Comparison of ENCODE assay signal across 20 cellular contexts in the genomic region with DNA sequence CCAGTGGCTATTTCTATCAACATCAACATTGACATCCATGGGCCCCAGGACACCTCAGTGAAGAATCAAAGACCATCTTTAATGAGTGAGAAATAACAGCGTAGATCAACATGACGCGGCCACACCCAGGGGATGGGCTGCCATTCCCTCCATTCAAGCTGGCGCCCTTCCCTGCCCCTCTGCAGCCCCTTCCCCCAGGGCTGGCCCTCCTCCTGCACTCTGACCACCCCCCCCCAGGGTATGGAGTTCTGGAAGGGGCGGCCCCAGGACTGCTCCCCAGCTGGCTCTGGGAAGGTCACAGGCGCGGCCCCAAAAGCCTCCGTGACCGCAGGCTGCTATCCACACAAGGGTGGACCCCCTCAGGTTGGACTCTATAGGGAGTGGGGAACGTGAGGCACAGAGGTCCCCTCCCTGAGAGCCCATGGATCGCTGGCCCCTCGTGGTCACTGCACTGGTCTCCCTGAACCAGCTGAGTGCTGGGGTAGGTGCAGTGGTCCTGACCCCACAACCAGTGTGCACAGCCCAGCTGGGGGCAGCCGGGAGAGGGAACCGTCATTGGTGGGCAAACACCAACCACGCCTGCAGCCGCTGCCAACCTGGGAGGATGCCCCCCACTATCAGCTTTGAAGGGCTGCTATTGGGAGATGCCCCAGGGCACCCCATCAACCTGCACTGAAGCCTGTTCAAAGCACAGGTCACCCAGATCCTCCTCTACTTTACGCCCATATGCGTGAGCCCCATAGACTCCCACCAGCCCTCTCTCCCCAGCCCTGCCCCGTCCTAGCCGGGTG. TPM values are rescaled to one million over a fixed set of nuclear protein-coding genes. Genes with fewer than 3 reads are reported as not detected.
DNase-seq lines count a peak whose midpoint lies in the region; ATAC-seq and TF ChIP-seq lines count a peak whose summit lies in the region.
"Had no signal": no experiment of that assay in that cellular context is flagged by ENCODE, and none has a peak within 500 bp of the region (broad histone marks: within the 10 kb centered on the region; RNA-seq: fewer than 3 reads in every experiment).

No MANE protein-coding gene starts in this region.

- H2AK9ac ChIP-seq in IMR-90 (replicated peaks; ENCODE audit: low read depth, low read length, poor library complexity) = peak overlapping the region; percentile 92

- BruUV-seq in IMR-90 (replicated peaks; lab: Mats Ljungman, UMichigan) = no TSS peak

- H3K4me1 Mint-ChIP-seq in chondrocyte (ENCODE audit: low read depth) = peaks cover 40% of the 10 kb centered on the region
- H3K4me1 Mint-ChIP-seq: activated CD4-positive, alpha-beta T cell treated with anti-CD3 and anti-CD28 coated beads, Interleukin-2, amount 10 ng/mL, durations not matched to agents 24 days and 14 days; immature natural killer cell had no signal

- H3K9me1 ChIP-seq in IMR-90 (ENCODE audit: insufficient read depth, low read length) = peaks cover 9% of the 10 kb centered on the region; the same call in 1 of the 2 replicates

- ATAC-seq in IMR-90 (ENCODE audit: low read depth) (no peak), HG03378 (IDR thresholded peaks at IDR 0.05; ENCODE audit: unreplicated experiment) (no peak), HG03442 (IDR thresholded peaks at IDR 0.05; ENCODE audit: unreplicated experiment) (no peak)
- ATAC-seq: SK-N-SH treated with all-trans-retinoic acid at 6 μM for 48 hours had no signal

- POLR2A ChIA-PET in IMR-90 (lab: Charles Lee; ENCODE audit: unreplicated experiment) = no interaction called here

- no peak overlapping the region for H4K91ac ChIP-seq in IMR-90 (ENCODE audit: insufficient read depth, low read depth, low read length)

- H3K23ac ChIP-seq in IMR-90 (ENCODE audit: low read depth, low read length) (no peak overlapping the region), mesendoderm (ENCODE audit: low read length) (no peak overlapping the region)

- no peak overlapping the region for H3K27ac ChIP-seq in IMR-90 (ENCODE audit: insufficient read depth, low read length)
- H3K27ac ChIP-seq in mucosa of rectum (ENCODE audit: low read depth in 2 of 2, low read length in 2 of 2) = peak overlapping the region; percentile 52 to 66
- no peak overlapping the region for H3K27ac ChIP-seq in smooth muscle cell (ENCODE audit: low read depth)
- no peak overlapping the region for H3K27ac ChIP-seq in mesendoderm (ENCODE audit: low read depth, low read length)

- 100% methylated on average over 2 of the region's 20 CpGs; no CpG with 5 or more reads in 1 of the 2 experiments for WGBS in IMR-90 (ENCODE audit: extremely low coverage in 2 of 2, insufficient read length in 1 of 2), 2 experiments
- 95% methylated on average over 18 of the region's 20 CpGs for WGBS in smooth muscle cell (ENCODE audit: low lambda C conversion rate)
- whole genome bisulfite sequencing in mesendoderm (ENCODE audit: extremely low coverage, insufficient coverage, low lambda C conversion rate) = no CpG with 5 or more reads among the region's 20 CpGs

- H3K79me2 ChIP-seq in smooth muscle cell (ENCODE audit: low read depth) = no peaks in the 10 kb centered on the region
- no peaks in the 10 kb centered on the region for H3K79me2 ChIP-seq in mesendoderm (ENCODE audit: control insufficient read depth, insufficient read depth, low read length)

- H4K5ac ChIP-seq in IMR-90 (ENCODE audit: low read depth, low read length) = no peak overlapping the region
- no peak overlapping the region for H4K5ac ChIP-seq in mesendoderm (ENCODE audit: low read length)

- intact Hi-C loops in IMR-90 (cut with micrococcal nuclease) = no loop called here

- dilution Hi-C loops in IMR-90 (cut with HindIII; ENCODE audit: low sequenced_read_pairs, unreplicated experiment) = no loop called here

- no peaks in the 10 kb centered on the region for H3K9me3 Mint-ChIP-seq in chondrocyte (ENCODE audit: low read depth)
- H3K9me3 Mint-ChIP-seq: activated CD4-positive, alpha-beta T cell treated with anti-CD3 and anti-CD28 coated beads, Interleukin-2, amount 10 ng/mL, durations not matched to agents 24 days and 14 days; immature natural killer cell had no signal

- H3K4me1 ChIP-seq in IMR-90 (ENCODE audit: control insufficient read depth, insufficient read depth, low read length) (peaks cover 18% of the 10 kb centered on the region), mucosa of rectum (ENCODE audit: control insufficient read depth in 2 of 2, insufficient read depth in 2 of 2, low read length in 2 of 2) (peaks cover 10 to 34% of the 10 kb centered on the region in 2 donors), smooth muscle cell (ENCODE audit: low read depth) (peaks cover 17% of the 10 kb centered on the region), mesendoderm (ENCODE audit: control insufficient read depth, low read depth, low read length) (peaks cover 2% of the 10 kb centered on the region)

- H3K18ac ChIP-seq in IMR-90 (ENCODE audit: low read depth, low read length) (no peak overlapping the region), mesendoderm (ENCODE audit: low read length) (no peak overlapping the region)

- H3K4me3 ChIP-seq in IMR-90 (ENCODE audit: insufficient read depth, low read depth, low read length) (no peak overlapping the region), mucosa of rectum (ENCODE audit: low read length in 2 of 2) (no peak overlapping the region), smooth muscle cell (no peak overlapping the region), mesendoderm (ENCODE audit: low read length) (no peak overlapping the region)

- peaks cover 2% of the 10 kb centered on the region for H3K36me3 Mint-ChIP-seq in chondrocyte (ENCODE audit: low read depth)

- peak overlapping the region; percentile 93 for H3K27ac Mint-ChIP-seq in chondrocyte (ENCODE audit: unreplicated experiment)
- H3K27ac Mint-ChIP-seq: activated CD4-positive, alpha-beta T cell treated with anti-CD3 and anti-CD28 coated beads, Interleukin-2, amount 10 ng/mL, durations not matched to agents 24 days and 14 days; immature natural killer cell had no signal

- H3K9me3 ChIP-seq in IMR-90 (ENCODE audit: control insufficient read depth, insufficient read depth, low read length) (no peaks in the 10 kb centered on the region), mucosa of rectum (ENCODE audit: control insufficient read depth in 2 of 2, low read length in 2 of 2) (no peaks in the 10 kb centered on the region), smooth muscle cell (replicated peaks; ENCODE audit: low read depth) (no peaks in the 10 kb centered on the region)
- H3K9me3 ChIP-seq: ascending aorta, tibial artery had no signal

- H3K36me3 ChIP-seq in IMR-90 (ENCODE audit: control insufficient read depth, insufficient read depth, low read length) (no peaks in the 10 kb centered on the region), mucosa of rectum (ENCODE audit: control insufficient read depth in 2 of 2, insufficient read depth in 2 of 2, low read length in 2 of 2) (peaks cover 2% of the 10 kb centered on the region in 2 donors), smooth muscle cell (ENCODE audit: low read depth) (no peaks in the 10 kb centered on the region), mesendoderm (ENCODE audit: control insufficient read depth, insufficient read depth, low read length) (peaks cover 2% of the 10 kb centered on the region)
- H3K36me3 ChIP-seq: ascending aorta, tibial artery had no signal

- H2BK5ac ChIP-seq in IMR-90 (ENCODE audit: low read depth, low read length, poor library complexity, severe bottlenecking) = no peak overlapping the region
- no peak overlapping the region for H2BK5ac ChIP-seq in mesendoderm (ENCODE audit: low read length)

- no peak overlapping the region for H3K56ac ChIP-seq in IMR-90 (ENCODE audit: extremely low read depth, insufficient read depth, low read length)
- H3K56ac ChIP-seq in mesendoderm (ENCODE audit: low read length) = no peak overlapping the region

- peaks cover 0 to 22% of the 10 kb centered on the region in 2 experiments; a peak in 2 of 4 replicates for H3K79me1 ChIP-seq in IMR-90 (ENCODE audit: low read depth in 1 of 2, low read length in 2 of 2)
- no peaks in the 10 kb centered on the region for H3K79me1 ChIP-seq in mesendoderm (ENCODE audit: low read length)

- peak overlapping the region; percentile 88 for H2AFZ ChIP-seq in IMR-90 (replicated peaks; ENCODE audit: low read length, poor library complexity)
- H2AFZ ChIP-seq in smooth muscle cell (ENCODE audit: low read depth) = no peak overlapping the region

- H3K4me3 Mint-ChIP-seq in chondrocyte (ENCODE audit: unreplicated experiment) = peak overlapping the region; percentile 61
- H3K4me3 Mint-ChIP-seq: activated CD4-positive, alpha-beta T cell treated with anti-CD3 and anti-CD28 coated beads, Interleukin-2, amount 10 ng/mL, durations not matched to agents 24 days and 14 days; immature natural killer cell had no signal

- H3K4ac ChIP-seq in IMR-90 (ENCODE audit: low read depth, low read length) (0 out of 2 replicates have a peak overlapping the region, but pooled peaks have one; percentile 26), mesendoderm (ENCODE audit: low read depth, low read length) (no peak overlapping the region)

- no peaks in the 10 kb centered on the region for H3F3A ChIP-seq in smooth muscle cell (ENCODE audit: low read depth)

- H2BK15ac ChIP-seq in IMR-90 (ENCODE audit: low read depth, low read length) (no peak overlapping the region), mesendoderm (replicated peaks; ENCODE audit: low read depth) (no peak overlapping the region)

- in situ Hi-C loops in IMR-90 (cut with MboI; ENCODE audit: low sequenced_read_pairs) = no loop called here

- H3K4me2 ChIP-seq in IMR-90 (ENCODE audit: low read depth, low read length) (peak overlapping the region; percentile 47; the same call in 1 of the 2 replicates), smooth muscle cell (peak overlapping the region; percentile 83), mesendoderm (ENCODE audit: low read length) (no peak overlapping the region)

- CTCF ChIA-PET in IMR-90 (lab: Yijun Ruan, JAX) = interaction anchor here (1.0 kb wide), 1 partner anchor 17 kb away, joined by 3 read pairs; no protein-coding TSS in a partner anchor

- no peak for TF ChIP-seq CTCF in IMR-90 (conservative IDR thresholded peaks at IDR 0.05; ENCODE audit: low read depth, low read length)
- TF ChIP-seq CTCF in chondrocyte (IDR thresholded peaks at IDR 0.05) = no peak
- TF ChIP-seq CTCF in smooth muscle cell (IDR thresholded peaks at IDR 0.05; ENCODE audit: borderline replicate concordance, insufficient read depth, poor library complexity, severe bottlenecking) = no peak

- TF ChIP-seq RAD21 in IMR-90 (IDR thresholded peaks at IDR 0.05; ENCODE audit: low read length) = no peak

- no peak for DNase-seq in IMR-90
- no peak for DNase-seq in chondrocyte (ENCODE audit: low spot score)
- no peak for DNase-seq in smooth muscle cell (lab: John Stamatoyannopoulos, UW; ENCODE audit: unreplicated experiment)
- no peak for DNase-seq in mesendoderm
- DNase-seq: activated CD4-positive, alpha-beta T cell treated with anti-CD3 and anti-CD28 coated beads, Interleukin-2, amount 10 ng/mL, durations not matched to agents 24 days and 14 days; C1 segment of cervical spinal cord; erythroblast; immature natural killer cell; mammary epithelial cell; NCI-H1048; NCI-H2107; occipital lobe had no signal

- H2BK120ac ChIP-seq in IMR-90 (ENCODE audit: low read depth, low read length) (no peak overlapping the region), mesendoderm (ENCODE audit: low read depth, low read length) (no peak overlapping the region)

- H4K20me1 ChIP-seq in IMR-90 (ENCODE audit: insufficient read depth, low read length) (no peaks in the 10 kb centered on the region; the same call in 1 of the 2 replicates), smooth muscle cell (ENCODE audit: low read depth) (peaks cover 3% of the 10 kb centered on the region)

- H2BK20ac ChIP-seq in IMR-90 (ENCODE audit: low read depth, low read length) = no peak overlapping the region

- H3K27me3 Mint-ChIP-seq in chondrocyte (ENCODE audit: low read depth) = no peaks in the 10 kb centered on the region
- H3K27me3 Mint-ChIP-seq: activated CD4-positive, alpha-beta T cell treated with anti-CD3 and anti-CD28 coated beads, Interleukin-2, amount 10 ng/mL, durations not matched to agents 24 days and 14 days had no signal

- H2AK5ac ChIP-seq in IMR-90 (ENCODE audit: low read depth, low read length) = peak overlapping the region; percentile 65; the same call in 1 of the 2 replicates
- no peak overlapping the region for H2AK5ac ChIP-seq in mesendoderm (ENCODE audit: low read length)

- no peak overlapping the region for H3K14ac ChIP-seq in IMR-90 (replicated peaks; ENCODE audit: low read depth, low read length)

- no peak for TF ChIP-seq POLR2A in IMR-90 (IDR thresholded peaks at IDR 0.05; ENCODE audit: low read depth, low read length)

- H3K9ac ChIP-seq in IMR-90 (ENCODE audit: low read depth, low read length) (no peak overlapping the region), mucosa of rectum (ENCODE audit: low read depth in 1 of 2, low read length in 2 of 2) (no peak overlapping the region), smooth muscle cell (ENCODE audit: low read depth) (no peak overlapping the region), mesendoderm (ENCODE audit: low read length) (no peak overlapping the region)

- H4K8ac ChIP-seq in IMR-90 (ENCODE audit: low read depth in 2 of 2, low read length in 2 of 2) (no peak overlapping the region; a peak in 1 of 4 replicates), mesendoderm (ENCODE audit: low read depth, low read length) (no peak overlapping the region)

- no peaks in the 10 kb centered on the region for H3K27me3 ChIP-seq in IMR-90 (ENCODE audit: control insufficient read depth, insufficient read depth, low read length)
- no peaks in the 10 kb centered on the region for H3K27me3 ChIP-seq in mucosa of rectum (ENCODE audit: control insufficient read depth in 2 of 2, insufficient read depth in 2 of 2, low read length in 2 of 2)
- H3K27me3 ChIP-seq in smooth muscle cell (ENCODE audit: low read depth) = no peaks in the 10 kb centered on the region
- no peaks in the 10 kb centered on the region for H3K27me3 ChIP-seq in mesendoderm (ENCODE audit: insufficient read depth, low read length, poor library complexity)
- H3K27me3 ChIP-seq: ascending aorta, tibial artery had no signal

RNA-seq across cellular contexts. Expression of a gene that starts 16.1 kb away (rescaled TPM):
- 1.7 and 1.8 TPM in 2 replicates for total RNA-seq in IMR-90 (2012; rRNA removed)
- 5.2 and 6.5 TPM in 2 replicates for polyA plus RNA-seq in IMR-90 (2012; rRNA removed)
- polyA plus RNA-seq in IMR-90 (2012; cell fraction: cytosol; rRNA removed) = 4.8 and 9.2 TPM in 2 replicates
- 11.6 and 25.5 TPM in 2 replicates for polyA plus RNA-seq in IMR-90 (2012; cell fraction: nucleus; rRNA removed; ENCODE audit: low replicate concordance)
- total RNA-seq in chondrocyte = 4.2 to 5.8 TPM (median 4.4 TPM) in 3 replicates
- total RNA-seq in smooth muscle cell = 6.4 and 8.2 TPM in 2 replicates
- polyA plus RNA-seq in smooth muscle cell = 15.5 and 15.8 TPM in 2 replicates
- 0.87 TPM for polyA plus RNA-seq in mesendoderm (2013, experiment 1 of 2)
- polyA plus RNA-seq in mesendoderm (2013, experiment 2 of 2) = 0.88 TPM

RNA-seq across cellular contexts. Expression of a gene that starts 33.0 kb away (rescaled TPM):
- not detected in 2 replicates for total RNA-seq in IMR-90 (2012; rRNA removed)
- not detected in 2 replicates for polyA plus RNA-seq in IMR-90 (2012; rRNA removed)
- not detected in 2 replicates for polyA plus RNA-seq in IMR-90 (2012; cell fraction: cytosol; rRNA removed)
- polyA plus RNA-seq in IMR-90 (2012; cell fraction: nucleus; rRNA removed; ENCODE audit: low replicate concordance) = not detected in 2 replicates
- total RNA-seq in chondrocyte = not detected in 3 replicates
- total RNA-seq in smooth muscle cell = not detected in 2 replicates
- not detected in 2 replicates for polyA plus RNA-seq in smooth muscle cell
- polyA plus RNA-seq in mesendoderm (2013, experiment 1 of 2) = 0.27 TPM
- 0.20 TPM for polyA plus RNA-seq in mesendoderm (2013, experiment 2 of 2)
- total RNA-seq: activated CD4-positive, alpha-beta T cell treated with anti-CD3 and anti-CD28 coated beads, Interleukin-2, amount 10 ng/mL, durations not matched to agents 24 days and 14 days; ascending aorta; dermis microvascular lymphatic vessel endothelial cell; H4; mammary epithelial cell; occipital lobe had no signal
- polyA plus RNA-seq: immature natural killer cell, mammary epithelial cell had no signal

RNA-seq across cellular contexts. Expression of a gene that starts 41.2 kb away (rescaled TPM):
- total RNA-seq in IMR-90 (2012; rRNA removed) (53.9 and 61.7 TPM in 2 replicates), chondrocyte (72.7 to 94.2 TPM (median 73.1 TPM) in 3 replicates), smooth muscle cell (55.1 and 66.8 TPM in 2 replicates)
- polyA plus RNA-seq in IMR-90 (2012; rRNA removed) (36.4 and 37.2 TPM in 2 replicates), smooth muscle cell (34.7 and 36.6 TPM in 2 replicates)
- polyA plus RNA-seq in IMR-90 (2012; cell fraction: cytosol; rRNA removed) = 23.0 and 23.1 TPM in 2 replicates
- 8.0 and 15.4 TPM in 2 replicates for polyA plus RNA-seq in IMR-90 (2012; cell fraction: nucleus; rRNA removed; ENCODE audit: low replicate concordance)
- 54.8 TPM for polyA plus RNA-seq in mesendoderm (2013, experiment 1 of 2)
- 54.8 TPM for polyA plus RNA-seq in mesendoderm (2013, experiment 2 of 2)

Comparison
In these comparisons a context has a peak if more than half of its experiments do, and no peak if none do; other contexts are left out.
1. H3K27ac ChIP-seq: peak in mucosa of rectum (2 of 2); none in IMR-90 (single experiment), smooth muscle cell (single experiment) and mesendoderm (single experiment).